Comparison of ENCODE assay signal across 12 cellular contexts in the genomic region with DNA sequence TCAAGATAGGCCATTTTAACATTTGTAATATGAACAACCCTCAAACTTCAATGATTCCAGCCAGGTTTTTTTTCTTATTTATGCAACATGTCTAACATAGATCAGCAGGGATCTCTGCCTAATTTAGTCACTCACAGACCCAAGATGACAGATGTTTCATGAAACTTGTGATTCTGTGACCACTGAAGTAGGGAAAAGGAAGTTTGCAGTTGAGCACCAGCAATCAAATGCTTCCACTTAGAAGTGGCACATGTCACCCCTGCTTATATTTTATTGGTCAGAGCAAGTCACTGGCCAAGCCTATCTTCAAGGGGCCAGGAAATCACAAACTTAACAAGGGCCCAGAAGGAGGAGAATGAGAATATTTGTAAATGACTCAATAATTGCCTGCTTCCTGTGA.
DNase-seq lines count a peak whose midpoint lies in the region; ATAC-seq and TF ChIP-seq lines count a peak whose summit lies in the region.
"Had no signal": no experiment of that assay in that cellular context is flagged by ENCODE, and none has a peak within 500 bp of the region (broad histone marks: within the 10 kb centered on the region; RNA-seq: fewer than 3 reads in every experiment).

No MANE protein-coding gene starts in this region.

- no peaks in the 10 kb centered on the region for H3K27me3 ChIP-seq in colonic mucosa
- no peaks in the 10 kb centered on the region for H3K27me3 ChIP-seq in gastroesophageal sphincter
- H3K27me3 ChIP-seq: hepatocyte had no signal

- no peaks in the 10 kb centered on the region for H3K9me3 ChIP-seq in colonic mucosa
- H3K9me3 ChIP-seq in gastroesophageal sphincter, result peaks cover 0 to 3% (median 0%) of the 10 kb centered on the region in 3 donors

- H3K27ac ChIP-seq in colonic mucosa, result no peak overlapping the region
- H3K27ac ChIP-seq in gastroesophageal sphincter, result no peak overlapping the region
- H3K27ac ChIP-seq: hepatocyte had no signal

- H3K9ac ChIP-seq in colonic mucosa (ENCODE audit: low read depth in 2 of 2, low read length in 2 of 2), result no peak overlapping the region

- H3K4me1 ChIP-seq in colonic mucosa (no peaks in the 10 kb centered on the region), gastroesophageal sphincter (no peaks in the 10 kb centered on the region)

- intact Hi-C loops in colonic mucosa (cut with DNase I), result no loop called here
- intact Hi-C loops in head of caudate nucleus (cut with DNase I), result no loop called here

- H3K4me3 ChIP-seq in colonic mucosa, result no peak overlapping the region
- H3K4me3 ChIP-seq in gastroesophageal sphincter, result no peak overlapping the region
- H3K4me3 ChIP-seq: hepatocyte had no signal

- TF ChIP-seq EP300 in gastroesophageal sphincter (IDR thresholded peaks at IDR 0.05), result no peak

- H3K36me3 ChIP-seq in colonic mucosa (no peaks in the 10 kb centered on the region), gastroesophageal sphincter (no peaks in the 10 kb centered on the region)

- no peak for TF ChIP-seq POLR2A in gastroesophageal sphincter (IDR thresholded peaks at IDR 0.05)

- TF ChIP-seq CTCF in colonic mucosa (IDR thresholded peaks at IDR 0.05), result no peak
- no peak for TF ChIP-seq CTCF in gastroesophageal sphincter (IDR thresholded peaks at IDR 0.05)

- ATAC-seq in GM19324 (IDR thresholded peaks at IDR 0.05; ENCODE audit: low FRiP score, unreplicated experiment) (peak; percentile 76), HG02885 (IDR thresholded peaks at IDR 0.05; ENCODE audit: poor library complexity, unreplicated experiment) (peak; percentile 92), gastroesophageal sphincter (no peak)

- peak; percentile 79 for DNase-seq in GDM1 (lab: John Stamatoyannopoulos, UW)
- peak; percentile 15 for DNase-seq in M059J (ENCODE audit: low read depth)
- DNase-seq in colonic mucosa, result no peak
- DNase-seq in head of caudate nucleus, result no peak
- DNase-seq in DMS53 (lab: John Stamatoyannopoulos, UW), result no peak
- DNase-seq: activated CD4-positive, CD25-positive, alpha-beta regulatory T cell; CD4-positive, alpha-beta memory T cell; NK-92 treated with Interleukin-12 subunit alpha and Interleukin-12 subunit beta, amount 100 ng/mL, for 24 hours had no signal

Comparison
In these comparisons a context has a peak if more than half of its experiments do, and no peak if none do; other contexts are left out.
1. DNase-seq: peak in GDM1 (single experiment) and M059J (single experiment); none in colonic mucosa (single experiment), head of caudate nucleus (0 of 42) and DMS53 (single experiment).